10 cellular contexts compared by ENCODE assay signal in the genomic region with DNA sequence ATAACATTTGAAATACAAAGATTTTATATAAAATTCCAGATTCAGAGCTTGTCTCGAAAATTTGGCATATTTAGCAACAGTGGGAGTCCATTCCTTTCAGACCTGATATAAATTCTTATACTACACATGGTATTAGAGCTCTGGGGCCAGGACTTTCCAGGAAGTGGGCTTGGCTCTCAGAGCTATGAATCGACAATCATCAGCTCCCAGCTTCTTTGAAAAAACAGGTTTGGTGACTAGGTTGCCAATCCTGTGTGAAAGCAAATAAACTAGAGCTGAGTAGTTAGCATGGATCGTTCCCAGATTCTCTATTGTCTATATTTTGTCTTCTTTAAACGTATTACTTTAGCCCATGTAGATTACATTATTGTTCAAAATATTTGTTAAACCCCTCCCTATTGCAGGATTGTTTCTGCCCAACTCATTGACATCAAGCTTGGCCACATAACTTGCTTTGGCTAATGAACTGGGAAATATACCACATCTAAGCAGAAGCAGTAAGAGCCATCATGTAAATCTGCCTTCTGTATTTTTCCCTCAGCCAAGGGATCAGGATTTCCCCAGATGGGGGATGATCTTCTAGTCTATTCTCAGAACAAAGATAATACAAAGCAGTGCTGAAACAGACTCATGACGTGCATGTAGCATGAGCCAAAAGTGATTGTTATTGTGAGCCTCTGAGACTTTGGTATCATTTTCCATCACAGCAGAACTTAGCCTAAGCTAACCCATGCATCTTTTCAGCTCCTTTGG.
A peak's percentile ranks its signal among the peaks of the same experiment; 100 is the strongest.
DNase-seq lines count a peak whose midpoint lies in the region; ATAC-seq lines count a peak whose summit lies in the region.
"Had no signal": no experiment of that assay in that cellular context is flagged by ENCODE, and none has a peak within 500 bp of the region (broad histone marks: within the 10 kb centered on the region; RNA-seq: fewer than 3 reads in every experiment).

No MANE protein-coding gene starts in this region.

- intact Hi-C loops in left colon (cut with DNase I, micrococcal nuclease), result no loop called here
- intact Hi-C loops in Right ventricle myocardium superior (cut with DNase I), result no loop called here

- DNase-seq in ELR (ENCODE audit: low read depth) (peak; percentile 46), NCI-H748 treated with DMSO at 0.1 percent for 48 hours (lab: John Stamatoyannopoulos, UW) (peak; percentile 94), left colon (peak; percentile 17 to 39), RKO (ENCODE audit: low spot score) (no peak), Right ventricle myocardium superior (no peak)
- DNase-seq: KG1; stimulated activated CD4-positive, alpha-beta T cell treated with anti-CD3 and anti-CD28 coated beads, Interleukin-2, amount 100 ng/mL, for 48 hours had no signal

- ATAC-seq in HG03280 (IDR thresholded peaks at IDR 0.05; ENCODE audit: unreplicated experiment), result peak; percentile 39
- ATAC-seq in left colon, result peak; percentile 97
- ATAC-seq in GM19023 (IDR thresholded peaks at IDR 0.05; ENCODE audit: unreplicated experiment), result no peak
- no peak for ATAC-seq in GM21825 (IDR thresholded peaks at IDR 0.05; ENCODE audit: unreplicated experiment)
- no peak for ATAC-seq in Right ventricle myocardium superior (ENCODE audit: poor library complexity)

Comparison
In these comparisons a context has a peak if more than half of its experiments do, and no peak if none do; other contexts are left out.
1. DNase-seq: peak in ELR (single experiment), NCI-H748 treated with DMSO at 0.1 percent for 48 hours (single experiment) and left colon (2 of 2); none in RKO (single experiment) and Right ventricle myocardium superior (single experiment).
2. ATAC-seq: peak in HG03280 (single experiment) and left colon (single experiment); none in GM19023 (single experiment), GM21825 (single experiment) and Right ventricle myocardium superior (single experiment).